8 cellular contexts compared by ENCODE assay signal in genomic region chr22:23520875-23521441, GRCh38. TPM values are rescaled to one million over a fixed set of nuclear protein-coding genes. Genes with fewer than 3 reads are reported as not detected.
DNase-seq lines count a peak whose midpoint lies in the region; ATAC-seq and TF ChIP-seq lines count a peak whose summit lies in the region.

No MANE protein-coding gene starts in this region.

- peak overlapping the region; percentile 98 for H3K27ac ChIP-seq in BLaER1
- H3K27ac ChIP-seq in mammary epithelial cell (ENCODE audit: insufficient read depth, low read depth, low read length): peak overlapping the region; percentile 19
- peak overlapping the region; percentile 97 for H3K27ac ChIP-seq in layer of hippocampus (ENCODE audit: low read depth, low read length)
- H3K27ac ChIP-seq in temporal lobe (ENCODE audit: low read depth, low read length): peak overlapping the region; percentile 94

- H3K9ac ChIP-seq in BLaER1 (peak overlapping the region; percentile 93), mammary epithelial cell (ENCODE audit: insufficient read depth, low read length) (peak overlapping the region; percentile 50)

- in situ Hi-C loops in KBM-7 (cut with MboI; ENCODE audit: low pct_unique_long_range_greater_than_20kb, low sequenced_read_pairs): no loop called here
- in situ Hi-C loops in mammary epithelial cell (cut with MboI; ENCODE audit: low sequenced_read_pairs in 2 of 2): no loop called here

- CTCF ChIA-PET in mammary epithelial cell (lab: Charles Lee; ENCODE audit: low non-redundant PET): interaction anchor here (0.6 kb wide), 1 partner anchor 1178 kb away, joined by 4 read pairs; no protein-coding TSS in a partner anchor

- peak overlapping the region; percentile 99 for H3K4me2 ChIP-seq in BLaER1
- H3K4me2 ChIP-seq in mammary epithelial cell (ENCODE audit: insufficient read depth, low read depth, low read length): peak overlapping the region; percentile 95

- peak overlapping the region; percentile 96 for H2AFZ ChIP-seq in mammary epithelial cell (ENCODE audit: low read depth, low read length)

- 51% methylated on average over 19 of the region's 28 CpGs for WGBS in mammary epithelial cell (ENCODE audit: low coverage, missing lambda C conversion rate)

- BruUV-seq in mammary epithelial cell (replicated peaks; lab: Mats Ljungman, UMichigan): no TSS peak

- H4K20me1 ChIP-seq in BLaER1: no peaks in the 10 kb centered on the region
- no peaks in the 10 kb centered on the region for H4K20me1 ChIP-seq in mammary epithelial cell (ENCODE audit: insufficient read depth, low read length)

- H3K4me1 ChIP-seq in BLaER1 (peaks cover 53% of the 10 kb centered on the region), mammary epithelial cell (ENCODE audit: insufficient read depth, low read length) (peaks cover 5% of the 10 kb centered on the region)

- peak overlapping the region; percentile 68 for H3K4me3 ChIP-seq in BLaER1
- peak overlapping the region in 1 of 3 experiments; percentile 49 for H3K4me3 ChIP-seq in mammary epithelial cell (replicated peaks in 1 of 3; ENCODE audit: insufficient read depth in 1 of 3, low read depth in 2 of 3, low read length in 3 of 3)

- H3K9me3 ChIP-seq in BLaER1 (no peaks in the 10 kb centered on the region), mammary epithelial cell (replicated peaks; ENCODE audit: insufficient read depth, low read length) (no peaks in the 10 kb centered on the region)

- dilution Hi-C loops in mammary epithelial cell (cut with HindIII; ENCODE audit: low sequenced_read_pairs): no loop called here

- DNase-seq in KBM-7 (peak; percentile 44), mammary epithelial cell (no peak)

- intact Hi-C loops in mammary epithelial cell (cut with micrococcal nuclease): no loop called here

- no peaks in the 10 kb centered on the region for H3K36me3 ChIP-seq in BLaER1
- H3K36me3 ChIP-seq in mammary epithelial cell (ENCODE audit: insufficient read depth, low read length): no peaks in the 10 kb centered on the region

- no peaks in the 10 kb centered on the region for H3K79me2 ChIP-seq in mammary epithelial cell (ENCODE audit: insufficient read depth, low read length)

- no peak for TF ChIP-seq CTCF in mammary epithelial cell (conservative IDR thresholded peaks at IDR 0.05 in 1 of 2, IDR thresholded peaks at IDR 0.05 in 1 of 2; ENCODE audit: extremely low read depth in 1 of 2, insufficient read depth in 1 of 2, low read depth in 1 of 2, low read length in 2 of 2)

- no peak for ATAC-seq in HG03025 (IDR thresholded peaks at IDR 0.05; ENCODE audit: low FRiP score, unreplicated experiment)
- ATAC-seq in GM18517 (IDR thresholded peaks at IDR 0.05; ENCODE audit: unreplicated experiment): no peak
- ATAC-seq in HG03139 (IDR thresholded peaks at IDR 0.05; ENCODE audit: unreplicated experiment): no peak

- peaks cover 11% of the 10 kb centered on the region for H3K27me3 ChIP-seq in BLaER1
- H3K27me3 ChIP-seq in mammary epithelial cell (ENCODE audit: insufficient read depth, low read length): no peaks in the 10 kb centered on the region
- H3K27me3 ChIP-seq in layer of hippocampus (ENCODE audit: control insufficient read depth, insufficient read depth, low read length): no peaks in the 10 kb centered on the region

RNA-seq across cellular contexts. Expression of gene IGLL1, which starts 59.1 kb away (rescaled TPM):
- total RNA-seq in mammary epithelial cell (not detected), temporal lobe (not detected)
- not detected for polyA plus RNA-seq in mammary epithelial cell
- polyA minus RNA-seq in mammary epithelial cell: not detected

Comparison
In these comparisons a context has a peak if more than half of its experiments do, and no peak if none do; other contexts are left out.
1. H3K27ac ChIP-seq: peak in every context shown above with its lines; median percentile 98 in BLaER1; 97 in layer of hippocampus; 94 in temporal lobe; 19 in mammary epithelial cell.